ENCODE assay signal across 9 cellular contexts in the genomic region with DNA sequence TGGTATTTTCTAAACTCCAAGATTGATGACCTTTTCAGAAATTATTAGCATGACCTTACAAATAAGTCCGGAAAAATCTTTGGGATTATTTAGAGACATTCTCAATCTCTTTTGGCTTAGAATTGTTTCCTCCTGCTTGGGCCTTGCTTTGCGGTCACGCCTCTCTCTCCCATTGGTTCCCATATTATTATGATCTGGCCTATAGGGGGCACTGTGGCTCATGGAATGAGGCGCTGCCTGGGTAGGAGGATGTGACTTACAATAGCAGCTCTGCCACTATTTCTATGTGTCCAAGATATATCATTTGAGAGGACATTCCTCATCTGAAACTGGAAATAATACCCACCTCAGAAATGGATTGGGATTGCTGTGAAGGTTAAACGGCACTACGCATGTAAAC.
DNase-seq lines count a peak whose midpoint lies in the region; TF ChIP-seq lines count a peak whose summit lies in the region.
"Had no signal": no experiment of that assay in that cellular context is flagged by ENCODE, and none has a peak within 500 bp of the region (broad histone marks: within the 10 kb centered on the region; RNA-seq: fewer than 3 reads in every experiment).

No MANE protein-coding gene starts in this region.

- H4K20me1 ChIP-seq in hepatocyte (ENCODE audit: insufficient read depth, poor library complexity, severe bottlenecking) = no peaks in the 10 kb centered on the region

- H3K9me3 ChIP-seq in hepatocyte (ENCODE audit: low read depth) (no peaks in the 10 kb centered on the region), stomach (no peaks in the 10 kb centered on the region), MG63 (no peaks in the 10 kb centered on the region; the same call in 1 of the 2 replicates), transverse colon (no peaks in the 10 kb centered on the region)

- H3K9me3 Mint-ChIP-seq in activated CD4-positive, alpha-beta memory T cell treated with anti-CD3 and anti-CD28 coated beads for 36 hours = no peaks in the 10 kb centered on the region
- H3K9me3 Mint-ChIP-seq in activated CD4-positive, alpha-beta memory T cell treated with anti-CD3 and anti-CD28 coated beads, Interleukin-2, amount 10 ng/mL, durations not matched to agents 7 days and 5 days = no peaks in the 10 kb centered on the region
- H3K9me3 Mint-ChIP-seq: activated naive CD8-positive, alpha-beta T cell treated with anti-CD3 and anti-CD28 coated beads, Interleukin-2, amount 10 ng/mL, durations not matched to agents 7 days and 5 days had no signal

- H3K79me2 ChIP-seq in hepatocyte = no peaks in the 10 kb centered on the region

- TF ChIP-seq EP300 in stomach (IDR thresholded peaks at IDR 0.05) (no peak), transverse colon (IDR thresholded peaks at IDR 0.05; ENCODE audit: low read depth) (no peak)

- no peaks in the 10 kb centered on the region for H3K4me1 Mint-ChIP-seq in activated CD4-positive, alpha-beta memory T cell treated with anti-CD3 and anti-CD28 coated beads for 36 hours (ENCODE audit: low read depth)
- H3K4me1 Mint-ChIP-seq in activated CD4-positive, alpha-beta memory T cell treated with anti-CD3 and anti-CD28 coated beads, Interleukin-2, amount 10 ng/mL, durations not matched to agents 7 days and 5 days = peaks cover 2% of the 10 kb centered on the region
- H3K4me1 Mint-ChIP-seq: activated naive CD8-positive, alpha-beta T cell treated with anti-CD3 and anti-CD28 coated beads, Interleukin-2, amount 10 ng/mL, durations not matched to agents 7 days and 5 days had no signal

- CTCF ChIA-PET in activated CD4-positive, alpha-beta memory T cell treated with anti-CD3 and anti-CD28 coated beads for 36 hours (lab: Charles Lee) = interaction anchor here (0.9 to 1.3 kb wide), 4 partner anchors 10 to 538 kb away, joined by 3 to 11 read pairs (median 4); no protein-coding TSS in a partner anchor
- CTCF ChIA-PET in activated CD4-positive, alpha-beta memory T cell treated with anti-CD3 and anti-CD28 coated beads, Interleukin-2, amount 10 ng/mL, durations not matched to agents 7 days and 5 days (lab: Charles Lee) = interaction anchor here (0.7 to 1.4 kb wide), 2 partner anchors 10 to 11 kb away, joined by 3 to 6 read pairs; no protein-coding TSS in a partner anchor

- no peak overlapping the region for H3K4me2 ChIP-seq in hepatocyte

- 57% methylated on average over 6 of the region's 6 CpGs for WGBS in hepatocyte (ENCODE audit: low lambda C conversion rate, missing lambda C conversion rate)
- WGBS in stomach, 5 donors = 60 to 73% (median 67%) methylated on average over 6 of the region's 6 CpGs
- 83 to 87% methylated on average over 6 of the region's 6 CpGs for WGBS in transverse colon (ENCODE audit: low coverage in 1 of 2), 2 donors

- intact Hi-C loops in activated CD4-positive, alpha-beta memory T cell treated with anti-CD3 and anti-CD28 coated beads for 36 hours (cut with micrococcal nuclease) = loop anchor here (10.0 kb wide), 1 partner anchor 738 kb away; no protein-coding TSS in a partner anchor
- intact Hi-C loops in stomach (cut with DNase I; ENCODE audit: low total_unique reads) = loop anchor here (10.0 kb wide), 1 partner anchor 538 kb away; no protein-coding TSS in a partner anchor
- intact Hi-C loops in transverse colon (cut with DNase I; ENCODE audit: low total_unique reads) = loop anchor here (10.0 kb wide), 1 partner anchor 738 kb away; no protein-coding TSS in a partner anchor

- TF ChIP-seq CTCF in hepatocyte (IDR thresholded peaks at IDR 0.05; ENCODE audit: poor library complexity) (peak; percentile 40), stomach (IDR thresholded peaks at IDR 0.05) (no peak), transverse colon (IDR thresholded peaks at IDR 0.05) (no peak)

- POLR2A ChIA-PET in activated CD4-positive, alpha-beta memory T cell treated with anti-CD3 and anti-CD28 coated beads for 36 hours (lab: Charles Lee) = no interaction called here
- POLR2A ChIA-PET in activated CD4-positive, alpha-beta memory T cell treated with anti-CD3 and anti-CD28 coated beads, Interleukin-2, amount 10 ng/mL, durations not matched to agents 7 days and 5 days (lab: Charles Lee) = no interaction called here

- H3K27ac Mint-ChIP-seq in activated CD4-positive, alpha-beta memory T cell treated with anti-CD3 and anti-CD28 coated beads for 36 hours = no peak overlapping the region
- no peak overlapping the region for H3K27ac Mint-ChIP-seq in activated CD4-positive, alpha-beta memory T cell treated with anti-CD3 and anti-CD28 coated beads, Interleukin-2, amount 10 ng/mL, durations not matched to agents 7 days and 5 days
- H3K27ac Mint-ChIP-seq: activated naive CD8-positive, alpha-beta T cell treated with anti-CD3 and anti-CD28 coated beads, Interleukin-2, amount 10 ng/mL, durations not matched to agents 7 days and 5 days had no signal

- no peak overlapping the region for H3K4me3 ChIP-seq in hepatocyte
- no peak overlapping the region for H3K4me3 ChIP-seq in stomach
- no peak overlapping the region for H3K4me3 ChIP-seq in MG63
- no peak overlapping the region for H3K4me3 ChIP-seq in transverse colon

- no peaks in the 10 kb centered on the region for H3K36me3 Mint-ChIP-seq in activated CD4-positive, alpha-beta memory T cell treated with anti-CD3 and anti-CD28 coated beads for 36 hours
- no peaks in the 10 kb centered on the region for H3K36me3 Mint-ChIP-seq in activated CD4-positive, alpha-beta memory T cell treated with anti-CD3 and anti-CD28 coated beads, Interleukin-2, amount 10 ng/mL, durations not matched to agents 7 days and 5 days (ENCODE audit: low read depth)
- H3K36me3 Mint-ChIP-seq: activated naive CD8-positive, alpha-beta T cell treated with anti-CD3 and anti-CD28 coated beads, Interleukin-2, amount 10 ng/mL, durations not matched to agents 7 days and 5 days had no signal

- H3K27ac ChIP-seq in hepatocyte = no peak overlapping the region
- no peak overlapping the region for H3K27ac ChIP-seq in stomach
- no peak overlapping the region for H3K27ac ChIP-seq in transverse colon

- no peak overlapping the region for H3K4me3 Mint-ChIP-seq in activated CD4-positive, alpha-beta memory T cell treated with anti-CD3 and anti-CD28 coated beads for 36 hours
- H3K4me3 Mint-ChIP-seq in activated CD4-positive, alpha-beta memory T cell treated with anti-CD3 and anti-CD28 coated beads, Interleukin-2, amount 10 ng/mL, durations not matched to agents 7 days and 5 days = no peak overlapping the region
- H3K4me3 Mint-ChIP-seq: activated naive CD8-positive, alpha-beta T cell treated with anti-CD3 and anti-CD28 coated beads, Interleukin-2, amount 10 ng/mL, durations not matched to agents 7 days and 5 days had no signal

- H3K27me3 ChIP-seq in hepatocyte = peaks cover 6% of the 10 kb centered on the region
- H3K27me3 ChIP-seq in stomach = no peaks in the 10 kb centered on the region
- H3K27me3 ChIP-seq in MG63 = no peaks in the 10 kb centered on the region
- no peaks in the 10 kb centered on the region for H3K27me3 ChIP-seq in transverse colon

- H3K36me3 ChIP-seq in hepatocyte (replicated peaks; ENCODE audit: insufficient read depth, low read depth) = no peaks in the 10 kb centered on the region
- H3K36me3 ChIP-seq in stomach = no peaks in the 10 kb centered on the region
- H3K36me3 ChIP-seq in MG63 = no peaks in the 10 kb centered on the region
- no peaks in the 10 kb centered on the region for H3K36me3 ChIP-seq in transverse colon

- in situ Hi-C loops in transverse colon (cut with MboI; ENCODE audit: low pct_ligation_motif_present in 1 of 4, low pct_unique_long_range_greater_than_20kb in 1 of 4, low sequenced_read_pairs in 3 of 4) = loop anchor here (10.0 to 25.0 kb wide), 4 partner anchors 429 to 746 kb away; no protein-coding TSS in a partner anchor

- H2AFZ ChIP-seq in hepatocyte = no peak overlapping the region

- TF ChIP-seq POLR2A in stomach (IDR thresholded peaks at IDR 0.05) = no peak
- no peak for TF ChIP-seq POLR2A in transverse colon (IDR thresholded peaks at IDR 0.05)

- DNase-seq in activated CD4-positive, alpha-beta memory T cell treated with anti-CD3 and anti-CD28 coated beads for 36 hours = peak; percentile 19
- no peak for DNase-seq in activated CD4-positive, alpha-beta memory T cell treated with anti-CD3 and anti-CD28 coated beads, Interleukin-2, amount 10 ng/mL, durations not matched to agents 7 days and 5 days
- DNase-seq in HK-2 (ENCODE audit: unreplicated experiment) (peak; percentile 35), RPMI7951 (ENCODE audit: low read depth) (peak; percentile 64), hepatocyte (ENCODE audit: low spot score) (peak; percentile 58), stomach (no peak), MG63 (no peak), transverse colon (no peak)
- DNase-seq: activated naive CD8-positive, alpha-beta T cell treated with anti-CD3 and anti-CD28 coated beads, Interleukin-2, amount 10 ng/mL, durations not matched to agents 7 days and 5 days had no signal

- H3K4me1 ChIP-seq in hepatocyte (ENCODE audit: insufficient read depth) (no peaks in the 10 kb centered on the region), stomach (no peaks in the 10 kb centered on the region), transverse colon (no peaks in the 10 kb centered on the region)

- no peaks in the 10 kb centered on the region for H3K9me2 ChIP-seq in hepatocyte (replicated peaks; ENCODE audit: insufficient read depth)

- H3K27me3 Mint-ChIP-seq in activated CD4-positive, alpha-beta memory T cell treated with anti-CD3 and anti-CD28 coated beads for 36 hours = peaks cover 4% of the 10 kb centered on the region
- H3K27me3 Mint-ChIP-seq in activated CD4-positive, alpha-beta memory T cell treated with anti-CD3 and anti-CD28 coated beads, Interleukin-2, amount 10 ng/mL, durations not matched to agents 7 days and 5 days = no peaks in the 10 kb centered on the region
- H3K27me3 Mint-ChIP-seq: activated naive CD8-positive, alpha-beta T cell treated with anti-CD3 and anti-CD28 coated beads, Interleukin-2, amount 10 ng/mL, durations not matched to agents 7 days and 5 days had no signal

Comparison
In these comparisons a context has a peak if more than half of its experiments do, and no peak if none do; other contexts are left out.
1. DNase-seq: peak in activated CD4-positive, alpha-beta memory T cell treated with anti-CD3 and anti-CD28 coated beads for 36 hours (single experiment), HK-2 (single experiment), RPMI7951 (single experiment) and hepatocyte (single experiment); none in activated CD4-positive, alpha-beta memory T cell treated with anti-CD3 and anti-CD28 coated beads, Interleukin-2, amount 10 ng/mL, durations not matched to agents 7 days and 5 days (single experiment), stomach (single experiment), MG63 (single experiment) and transverse colon (single experiment).